ENCODE assay signal across 1 cellular context in genomic region chr1:99943238-99943794, GRCh38.
TF ChIP-seq lines count a peak whose summit lies in the region.

No MANE protein-coding gene starts in this region.

TF ChIP-seq in K562, 482 proteins besides CTCF, POLR2A, EP300 and RAD21 (continued from another document):
- TF ChIP-seq, protein P1, sequence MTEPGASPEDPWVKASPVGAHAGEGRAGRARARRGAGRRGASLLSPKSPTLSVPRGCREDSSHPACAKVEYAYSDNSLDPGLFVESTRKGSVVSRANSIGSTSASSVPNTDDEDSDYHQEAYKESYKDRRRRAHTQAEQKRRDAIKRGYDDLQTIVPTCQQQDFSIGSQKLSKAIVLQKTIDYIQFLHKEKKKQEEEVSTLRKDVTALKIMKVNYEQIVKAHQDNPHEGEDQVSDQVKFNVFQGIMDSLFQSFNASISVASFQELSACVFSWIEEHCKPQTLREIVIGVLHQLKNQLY (CRISPR knock-in tag; conservative IDR thresholded peaks at IDR 0.05), result no peak
- no peak for TF ChIP-seq RBM34 (IDR thresholded peaks at IDR 0.05; ENCODE audit: borderline replicate concordance, insufficient read depth, low read length)
- TF ChIP-seq POU5F1 (IDR thresholded peaks at IDR 0.05; ENCODE audit: borderline replicate concordance, low read depth, low read length, partially characterized antibody), result no peak
- no peak for TF ChIP-seq BCOR (IDR thresholded peaks at IDR 0.05)
- no peak for TF ChIP-seq POLR2G (IDR thresholded peaks at IDR 0.05; ENCODE audit: low read depth, low read length)
- no peak for TF ChIP-seq ZNF644 (tag; IDR thresholded peaks at IDR 0.05; ENCODE audit: low read depth)
- TF ChIP-seq ZNF512 (tag; IDR thresholded peaks at IDR 0.05), result no peak
- peak; percentile 82 for TF ChIP-seq SMARCA4 (IDR thresholded peaks at IDR 0.05)
- TF ChIP-seq KAT2B (IDR thresholded peaks at IDR 0.05; ENCODE audit: low read depth, low read length), result no peak
- TF ChIP-seq ZNF347 (CRISPR knock-in tag; IDR thresholded peaks at IDR 0.05; ENCODE audit: low read depth), result no peak
- TF ChIP-seq, protein P2, sequence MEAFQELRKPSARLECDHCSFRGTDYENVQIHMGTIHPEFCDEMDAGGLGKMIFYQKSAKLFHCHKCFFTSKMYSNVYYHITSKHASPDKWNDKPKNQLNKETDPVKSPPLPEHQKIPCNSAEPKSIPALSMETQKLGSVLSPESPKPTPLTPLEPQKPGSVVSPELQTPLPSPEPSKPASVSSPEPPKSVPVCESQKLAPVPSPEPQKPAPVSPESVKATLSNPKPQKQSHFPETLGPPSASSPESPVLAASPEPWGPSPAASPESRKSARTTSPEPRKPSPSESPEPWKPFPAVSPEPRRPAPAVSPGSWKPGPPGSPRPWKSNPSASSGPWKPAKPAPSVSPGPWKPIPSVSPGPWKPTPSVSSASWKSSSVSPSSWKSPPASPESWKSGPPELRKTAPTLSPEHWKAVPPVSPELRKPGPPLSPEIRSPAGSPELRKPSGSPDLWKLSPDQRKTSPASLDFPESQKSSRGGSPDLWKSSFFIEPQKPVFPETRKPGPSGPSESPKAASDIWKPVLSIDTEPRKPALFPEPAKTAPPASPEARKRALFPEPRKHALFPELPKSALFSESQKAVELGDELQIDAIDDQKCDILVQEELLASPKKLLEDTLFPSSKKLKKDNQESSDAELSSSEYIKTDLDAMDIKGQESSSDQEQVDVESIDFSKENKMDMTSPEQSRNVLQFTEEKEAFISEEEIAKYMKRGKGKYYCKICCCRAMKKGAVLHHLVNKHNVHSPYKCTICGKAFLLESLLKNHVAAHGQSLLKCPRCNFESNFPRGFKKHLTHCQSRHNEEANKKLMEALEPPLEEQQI (IDR thresholded peaks at IDR 0.05), result 0 out of 2 replicates have a peak, but pooled peaks have one; percentile 49
- TF ChIP-seq ETV6 (IDR thresholded peaks at IDR 0.05; ENCODE audit: borderline replicate concordance in 1 of 2, low read depth in 2 of 2, low read length in 1 of 2), result no peak
- TF ChIP-seq ETV6 (CRISPR knock-in tag; IDR thresholded peaks at IDR 0.05; ENCODE audit: borderline replicate concordance), result no peak
- TF ChIP-seq KLF1 (tag; IDR thresholded peaks at IDR 0.05), result no peak
- TF ChIP-seq KDM1A (IDR thresholded peaks at IDR 0.05), result peak; percentile 85
- TF ChIP-seq HMG20A (CRISPR knock-in tag; conservative IDR thresholded peaks at IDR 0.05), result no peak
- no peak for TF ChIP-seq NEUROD1 (IDR thresholded peaks at IDR 0.05; ENCODE audit: borderline replicate concordance, low read depth, low read length, partially characterized antibody)
- no peak for TF ChIP-seq ATF2 (CRISPR knock-in tag; IDR thresholded peaks at IDR 0.05)
- no peak for TF ChIP-seq ZFPM2 (CRISPR knock-in tag; IDR thresholded peaks at IDR 0.05)
- TF ChIP-seq GTF2E2 (tag; IDR thresholded peaks at IDR 0.05), result no peak
- peak; percentile 91 for TF ChIP-seq PKNOX1 (IDR thresholded peaks at IDR 0.05)
- TF ChIP-seq MXD1 (CRISPR knock-in tag; IDR thresholded peaks at IDR 0.05; ENCODE audit: borderline replicate concordance, poor library complexity, severe bottlenecking), result no peak
- no peak for TF ChIP-seq THRAP3 (IDR thresholded peaks at IDR 0.05; ENCODE audit: borderline replicate concordance)
- no peak for TF ChIP-seq ZNF165 (CRISPR knock-in tag; IDR thresholded peaks at IDR 0.05; ENCODE audit: borderline replicate concordance)
- no peak for TF ChIP-seq MEF2D (tag; conservative IDR thresholded peaks at IDR 0.05; ENCODE audit: low read depth)
- no peak for TF ChIP-seq SMAD3 (CRISPR knock-in tag; conservative IDR thresholded peaks at IDR 0.05)
- no peak; the same call in 1 of the 2 replicates for TF ChIP-seq FOSL1 (tag; conservative IDR thresholded peaks at IDR 0.05)
- no peak for TF ChIP-seq PURB (CRISPR knock-in tag; IDR thresholded peaks at IDR 0.05; ENCODE audit: low read depth)
- TF ChIP-seq SMAD1 (IDR thresholded peaks at IDR 0.05; ENCODE audit: low read depth, low read length, partially characterized antibody), result no peak
- TF ChIP-seq, protein P3, sequence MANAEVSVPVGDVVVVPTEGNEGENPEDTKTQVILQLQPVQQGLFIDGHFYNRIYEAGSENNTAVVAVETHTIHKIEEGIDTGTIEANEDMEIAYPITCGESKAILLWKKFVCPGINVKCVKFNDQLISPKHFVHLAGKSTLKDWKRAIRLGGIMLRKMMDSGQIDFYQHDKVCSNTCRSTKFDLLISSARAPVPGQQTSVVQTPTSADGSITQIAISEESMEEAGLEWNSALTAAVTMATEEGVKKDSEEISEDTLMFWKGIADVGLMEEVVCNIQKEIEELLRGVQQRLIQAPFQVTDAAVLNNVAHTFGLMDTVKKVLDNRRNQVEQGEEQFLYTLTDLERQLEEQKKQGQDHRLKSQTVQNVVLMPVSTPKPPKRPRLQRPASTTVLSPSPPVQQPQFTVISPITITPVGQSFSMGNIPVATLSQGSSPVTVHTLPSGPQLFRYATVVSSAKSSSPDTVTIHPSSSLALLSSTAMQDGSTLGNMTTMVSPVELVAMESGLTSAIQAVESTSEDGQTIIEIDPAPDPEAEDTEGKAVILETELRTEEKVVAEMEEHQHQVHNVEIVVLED (CRISPR knock-in tag; IDR thresholded peaks at IDR 0.05), result no peak
- TF ChIP-seq, protein P4, sequence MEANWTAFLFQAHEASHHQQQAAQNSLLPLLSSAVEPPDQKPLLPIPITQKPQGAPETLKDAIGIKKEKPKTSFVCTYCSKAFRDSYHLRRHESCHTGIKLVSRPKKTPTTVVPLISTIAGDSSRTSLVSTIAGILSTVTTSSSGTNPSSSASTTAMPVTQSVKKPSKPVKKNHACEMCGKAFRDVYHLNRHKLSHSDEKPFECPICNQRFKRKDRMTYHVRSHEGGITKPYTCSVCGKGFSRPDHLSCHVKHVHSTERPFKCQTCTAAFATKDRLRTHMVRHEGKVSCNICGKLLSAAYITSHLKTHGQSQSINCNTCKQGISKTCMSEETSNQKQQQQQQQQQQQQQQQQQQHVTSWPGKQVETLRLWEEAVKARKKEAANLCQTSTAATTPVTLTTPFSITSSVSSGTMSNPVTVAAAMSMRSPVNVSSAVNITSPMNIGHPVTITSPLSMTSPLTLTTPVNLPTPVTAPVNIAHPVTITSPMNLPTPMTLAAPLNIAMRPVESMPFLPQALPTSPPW (CRISPR knock-in tag; IDR thresholded peaks at IDR 0.05), result no peak; the same call in 1 of the 2 replicates
- TF ChIP-seq NRF1 (conservative IDR thresholded peaks at IDR 0.05 in 1 of 2, IDR thresholded peaks at IDR 0.05 in 1 of 2), result peak; percentile 21 to 39; a peak in 3 of 4 replicates
- TF ChIP-seq CBFA2T3 (IDR thresholded peaks at IDR 0.05), result peak; percentile 91
TF ChIP-seq in K562: peak in this region for 72.
